Comparison of ENCODE assay signal across 1 cellular context in the genomic region with DNA sequence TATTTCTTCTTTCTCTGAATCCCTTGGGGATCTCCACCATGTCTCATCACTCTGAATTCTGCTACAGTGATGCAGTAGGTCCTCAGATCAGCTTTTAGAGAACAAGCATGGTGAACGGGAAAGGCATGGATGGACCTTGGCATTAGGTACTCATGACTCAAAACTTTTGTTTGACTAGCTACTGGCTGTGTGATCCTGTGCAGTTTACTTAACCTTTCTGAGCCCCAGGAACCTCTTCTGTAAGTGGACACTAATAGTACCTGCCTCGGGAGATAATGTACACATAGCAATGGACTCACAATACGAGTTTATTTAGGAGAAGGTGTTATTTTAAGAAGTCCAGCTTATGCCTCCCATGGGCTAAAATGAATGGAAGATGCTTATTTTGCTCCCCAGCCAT.
TF ChIP-seq lines count a peak whose summit lies in the region.

No MANE protein-coding gene starts in this region.

TF ChIP-seq in HepG2, 621 proteins besides CTCF, POLR2A, EP300 and RAD21 (continued from another document):
- TF ChIP-seq MAFG (CRISPR knock-in tag; IDR thresholded peaks at IDR 0.05) (no peak), MED1 (CRISPR knock-in tag; IDR thresholded peaks at IDR 0.05) (0 out of 2 replicates have a peak, but pooled peaks have one; percentile 14), HNF4A (CRISPR knock-in tag; IDR thresholded peaks at IDR 0.05) (peak; percentile 54), FOXA3 (CRISPR knock-in tag; IDR thresholded peaks at IDR 0.05) (peak; percentile 37; the same call in 1 of the 2 replicates), ZMYM3 (CRISPR knock-in tag; IDR thresholded peaks at IDR 0.05) (peak; percentile 83), NR2F6 (IDR thresholded peaks at IDR 0.05) (peak; percentile 74), NR2F6 (CRISPR knock-in tag; IDR thresholded peaks at IDR 0.05) (0 out of 2 replicates have a peak, but pooled peaks have one; percentile 28), SOX6 (IDR thresholded peaks at IDR 0.05) (no peak), SOX6 (CRISPR knock-in tag; IDR thresholded peaks at IDR 0.05) (0 out of 2 replicates have a peak, but pooled peaks have one; percentile 20), ZNF598 (CRISPR knock-in tag; IDR thresholded peaks at IDR 0.05; ENCODE audit: borderline replicate concordance) (no peak), HDAC1 (CRISPR knock-in tag; IDR thresholded peaks at IDR 0.05) (peak; percentile 31; the same call in 1 of the 2 replicates), ESRRA (CRISPR knock-in tag; IDR thresholded peaks at IDR 0.05; ENCODE audit: low read depth) (no peak), ZFY (CRISPR knock-in tag; IDR thresholded peaks at IDR 0.05) (no peak), HNF4G (IDR thresholded peaks at IDR 0.05; ENCODE audit: borderline replicate concordance, low read depth, low read length) (peak; percentile 15; the same call in 1 of the 2 replicates), HNF4G (CRISPR knock-in tag; IDR thresholded peaks at IDR 0.05; ENCODE audit: borderline replicate concordance, low read depth) (no peak), PITX1 (CRISPR knock-in tag; IDR thresholded peaks at IDR 0.05) (peak; percentile 32; the same call in 1 of the 2 replicates), DRAP1 (CRISPR knock-in tag; IDR thresholded peaks at IDR 0.05) (no peak)
- TF ChIP-seq, protein P1, sequence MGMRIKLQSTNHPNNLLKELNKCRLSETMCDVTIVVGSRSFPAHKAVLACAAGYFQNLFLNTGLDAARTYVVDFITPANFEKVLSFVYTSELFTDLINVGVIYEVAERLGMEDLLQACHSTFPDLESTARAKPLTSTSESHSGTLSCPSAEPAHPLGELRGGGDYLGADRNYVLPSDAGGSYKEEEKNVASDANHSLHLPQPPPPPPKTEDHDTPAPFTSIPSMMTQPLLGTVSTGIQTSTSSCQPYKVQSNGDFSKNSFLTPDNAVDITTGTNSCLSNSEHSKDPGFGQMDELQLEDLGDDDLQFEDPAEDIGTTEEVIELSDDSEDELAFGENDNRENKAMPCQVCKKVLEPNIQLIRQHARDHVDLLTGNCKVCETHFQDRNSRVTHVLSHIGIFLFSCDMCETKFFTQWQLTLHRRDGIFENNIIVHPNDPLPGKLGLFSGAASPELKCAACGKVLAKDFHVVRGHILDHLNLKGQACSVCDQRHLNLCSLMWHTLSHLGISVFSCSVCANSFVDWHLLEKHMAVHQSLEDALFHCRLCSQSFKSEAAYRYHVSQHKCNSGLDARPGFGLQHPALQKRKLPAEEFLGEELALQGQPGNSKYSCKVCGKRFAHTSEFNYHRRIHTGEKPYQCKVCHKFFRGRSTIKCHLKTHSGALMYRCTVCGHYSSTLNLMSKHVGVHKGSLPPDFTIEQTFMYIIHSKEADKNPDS (CRISPR knock-in tag; IDR thresholded peaks at IDR 0.05) = no peak
